ENCODE assay signal across 7 cellular contexts in genomic region chr2:126658910-126659613, GRCh38. TPM values are rescaled to one million over a fixed set of nuclear protein-coding genes. Genes with fewer than 3 reads are reported as not detected.
DNase-seq lines count a peak whose midpoint lies in the region; ATAC-seq and TF ChIP-seq lines count a peak whose summit lies in the region.

No MANE protein-coding gene starts in this region.

- H3K4me1 ChIP-seq in duodenal mucosa (ENCODE audit: control insufficient read depth in 1 of 2, insufficient read depth in 2 of 2, low read length in 2 of 2) (peaks cover 30 to 39% of the 10 kb centered on the region in 2 donors), Caco-2 (no peaks in the 10 kb centered on the region)

- peaks cover 5% of the 10 kb centered on the region for H3K36me3 Mint-ChIP-seq in nephron (ENCODE audit: low read depth)
- H3K36me3 Mint-ChIP-seq in Caco-2 (ENCODE audit: insufficient read depth, unreplicated experiment): no peaks in the 10 kb centered on the region

- H3K4me3 ChIP-seq in WI38 (ENCODE audit: low read depth, low read length) (peak overlapping the region; percentile 0; the same call in 1 of the 2 replicates), duodenal mucosa (ENCODE audit: low read depth in 1 of 2, low read length in 2 of 2) (peak overlapping the region in 1 of 2 donors; percentile 1), Caco-2 (ENCODE audit: low read depth, low read length) (no peak overlapping the region)

- CTCF ChIA-PET in Caco-2 (lab: Charles Lee): no interaction called here

- H3K27me3 ChIP-seq in duodenal mucosa (ENCODE audit: control insufficient read depth in 1 of 2, insufficient read depth in 2 of 2, low read length in 2 of 2): no peaks in the 10 kb centered on the region
- H3K27me3 ChIP-seq in Caco-2 (replicated peaks; ENCODE audit: control insufficient read depth, insufficient read depth, low read length): no peaks in the 10 kb centered on the region

- H3K27me3 Mint-ChIP-seq in nephron (ENCODE audit: low read depth) (peaks cover 9% of the 10 kb centered on the region), Caco-2 (ENCODE audit: insufficient read depth, unreplicated experiment) (peaks cover 5% of the 10 kb centered on the region)

- DNase-seq in NCI-H2227 treated with DMSO at 0.1 percent for 48 hours (lab: John Stamatoyannopoulos, UW) (no peak), Caco-2 (no peak)

- ATAC-seq in GM19043 (IDR thresholded peaks at IDR 0.05; ENCODE audit: low read depth, unreplicated experiment) (peak; percentile 37), HG03066 (IDR thresholded peaks at IDR 0.05; ENCODE audit: low read depth, unreplicated experiment) (peak; percentile 38)

- H3K9ac ChIP-seq in duodenal mucosa (ENCODE audit: low read depth in 1 of 2, low read length in 2 of 2): peak overlapping the region; percentile 4 to 32

- H3K9me3 Mint-ChIP-seq in nephron: no peaks in the 10 kb centered on the region
- no peaks in the 10 kb centered on the region for H3K9me3 Mint-ChIP-seq in Caco-2 (ENCODE audit: unreplicated experiment)

- H3K4me1 Mint-ChIP-seq in nephron (peaks cover 72% of the 10 kb centered on the region), Caco-2 (ENCODE audit: low read depth, unreplicated experiment) (no peaks in the 10 kb centered on the region)

- BruUV-seq in Caco-2 (replicated peaks; lab: Mats Ljungman, UMichigan): no TSS peak

- peak overlapping the region; percentile 0 to 54 (median 26) for H3K4me3 Mint-ChIP-seq in nephron
- H3K4me3 Mint-ChIP-seq in Caco-2 (ENCODE audit: unreplicated experiment): no peak overlapping the region

- no peaks in the 10 kb centered on the region for H3K36me3 ChIP-seq in duodenal mucosa (ENCODE audit: control insufficient read depth in 1 of 2, insufficient read depth in 2 of 2, low read length in 2 of 2)
- no peaks in the 10 kb centered on the region for H3K36me3 ChIP-seq in Caco-2 (ENCODE audit: control insufficient read depth, insufficient read depth, low read length)

- TF ChIP-seq CTCF in WI38 (IDR thresholded peaks at IDR 0.05; ENCODE audit: low read depth, low read length) (no peak), nephron (IDR thresholded peaks at IDR 0.05; ENCODE audit: unreplicated experiment in 3 of 3) (no peak), Caco-2 (IDR thresholded peaks at IDR 0.05; ENCODE audit: insufficient read depth in 1 of 2, low read depth in 1 of 2, low read length in 1 of 2, severe bottlenecking in 1 of 2, unreplicated experiment in 1 of 2) (no peak)

- POLR2A ChIA-PET in Caco-2 (lab: Charles Lee): no interaction called here

- H3K27ac Mint-ChIP-seq in nephron: peak overlapping the region; percentile 63 to 88 (median 71)
- H3K27ac Mint-ChIP-seq in Caco-2 (ENCODE audit: unreplicated experiment): no peak overlapping the region

- intact Hi-C loops in Caco-2 (cut with micrococcal nuclease; ENCODE audit: unreplicated experiment): no loop called here

- no peaks in the 10 kb centered on the region for H3K9me3 ChIP-seq in duodenal mucosa (ENCODE audit: control insufficient read depth in 1 of 2, low read length in 2 of 2)
- no peaks in the 10 kb centered on the region for H3K9me3 ChIP-seq in Caco-2

- peak overlapping the region; percentile 67 for H3K27ac ChIP-seq in duodenal mucosa (ENCODE audit: low read depth, low read length)

RNA-seq across cellular contexts. Expression of gene GYPC, which starts 3.1 kb away (rescaled TPM):
- not detected in 2 replicates for total RNA-seq in Caco-2 (2022)
